Comparison of ENCODE assay signal across 27 cellular contexts in the genomic region with DNA sequence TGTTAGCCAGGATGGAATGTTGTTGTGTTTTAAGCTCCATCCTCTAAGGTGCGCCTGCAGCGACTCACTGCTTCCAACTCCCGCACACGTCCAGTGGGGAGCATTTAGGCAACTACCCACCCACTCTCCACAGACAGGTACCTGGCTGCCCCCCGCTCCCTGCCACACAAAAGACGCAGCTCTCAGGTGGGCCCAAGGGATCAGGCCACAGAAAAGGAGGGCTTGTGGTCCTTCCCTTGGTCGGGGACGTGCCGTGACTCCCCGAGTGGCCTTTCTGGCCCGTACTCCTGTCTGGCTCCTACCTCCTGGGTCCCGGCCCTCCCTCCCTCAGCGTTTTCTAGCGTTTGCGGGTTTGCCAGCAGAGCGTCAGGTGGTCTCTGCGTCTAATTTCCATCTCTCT. TPM values are rescaled to one million over a fixed set of nuclear protein-coding genes. Genes with fewer than 3 reads are reported as not detected.
"Had no signal": no experiment of that assay in that cellular context is flagged by ENCODE, and none has a peak within 500 bp of the region (broad histone marks: within the 10 kb centered on the region; RNA-seq: fewer than 3 reads in every experiment).

No MANE protein-coding gene starts in this region.

- DNase-seq: activated CD4-positive, alpha-beta memory T cell treated with anti-CD3 and anti-CD28 coated beads for 36 hours; activated CD4-positive, alpha-beta T cell treated with anti-CD3 and anti-CD28 coated beads for 48 hours; activated CD8-positive, alpha-beta memory T cell treated with anti-CD3 and anti-CD28 coated beads, Interleukin-2, amount 50 U/mL, for 4 hours; activated effector memory CD4-positive, alpha-beta T cell treated with anti-CD3 and anti-CD28 coated beads, Interleukin-2, amount 50 U/mL, for 16 hours; activated naive CD4-positive, alpha-beta T cell treated with anti-CD3 and anti-CD28 coated beads, Interleukin-2, amount 10 ng/mL, durations not matched to agents 7 days and 5 days; activated naive CD8-positive, alpha-beta T cell treated with anti-CD3 and anti-CD28 coated beads, Interleukin-2, amount 50 U/mL, for 24 hours; activated T-cell treated with anti-CD3 and anti-CD28 coated beads, Interleukin-2, amount 50 U/mL, for 1 hour; amygdala; central memory CD4-positive, alpha-beta T cell; dermis blood vessel endothelial cell; effector CD8-positive, alpha-beta T cell; natural killer cell; small intestine; stimulated activated CD4-positive, alpha-beta T cell treated with anti-CD3 and anti-CD28 coated beads, Interleukin-4, amount 100 ng/mL, for 4 hours; stimulated activated CD8-positive, alpha-beta memory T cell treated with anti-CD3 and anti-CD28 coated beads, Interleukin-4, amount 100 ng/mL, for 48 hours; stimulated activated naive CD8-positive, alpha-beta T cell treated with anti-CD3 and anti-CD28 coated beads, Interleukin-15, amount 100 ng/mL, for 72 hours; substantia nigra; T-cell; WERI-Rb-1 had no signal

- H3K36me3 ChIP-seq: breast epithelium, vagina, WERI-Rb-1 had no signal

- H3K9me3 ChIP-seq: breast epithelium, vagina had no signal

- ATAC-seq: activated CD4-positive, CD25-positive, alpha-beta regulatory T cell treated with anti-CD3 and anti-CD28 coated beads, Interleukin-2, amount 50 U/mL, for 24 hours; activated naive CD8-positive, alpha-beta T cell treated with anti-CD3 and anti-CD28 coated beads, Interleukin-2, amount 50 U/mL, for 24 hours; natural killer cell; sciatic nerve; stimulated activated memory B cell treated with anti-CD40 and anti-IgM and Interleukin-4, amounts not matched to agents 10 μg/mL and 1 μg/mL and 100 μg/mL, for 72 hours; stimulated activated naive CD8-positive, alpha-beta T cell treated with anti-CD3 and anti-CD28 coated beads, Interleukin-15, amount 100 ng/mL, for 72 hours; T-cell had no signal

- H3K27ac ChIP-seq: breast epithelium, epithelial cell of prostate, vagina, WERI-Rb-1 had no signal

- H3K4me1 ChIP-seq: breast epithelium, vagina had no signal

- H3K27me3 ChIP-seq: breast epithelium, vagina had no signal

- H3K4me3 ChIP-seq: breast epithelium, vagina had no signal

RNA-seq across cellular contexts. Expression of gene CRIP1, which starts 20.6 kb away (rescaled TPM):
- total RNA-seq: frontal cortex had no signal

RNA-seq across cellular contexts. Expression of gene CRIP2, which starts 32.6 kb away (rescaled TPM):
- total RNA-seq: activated T-helper 1 cell treated with anti-CD3 and anti-CD28 coated beads, Interleukin-12 subunit alpha, Interleukin-12 subunit beta, Interleukin-2, Interleukin-4 antibody, amounts not matched to agents 30 ng/mL and 10 ng/mL and 1 ng/mL, durations not matched to agents 14 hours and 24 hours and 36 hours had no signal
